13 cellular contexts compared by ENCODE assay signal in genomic region chr9:4305065-4305481, GRCh38.
"Had no signal": no experiment of that assay in that cellular context is flagged by ENCODE, and none has a peak within 500 bp of the region (broad histone marks: within the 10 kb centered on the region; RNA-seq: fewer than 3 reads in every experiment).

No MANE protein-coding gene starts in this region.

- H3K27ac ChIP-seq: dorsolateral prefrontal cortex had no signal

- H3K36me3 Mint-ChIP-seq: activated naive CD8-positive, alpha-beta T cell treated with anti-CD3 and anti-CD28 coated beads, Interleukin-2, amount 10 ng/mL, durations not matched to agents 7 days and 5 days; immature natural killer cell; memory B cell had no signal

- ATAC-seq: esophagus mucosa, left cardiac atrium had no signal

- DNase-seq: activated CD4-positive, alpha-beta T cell treated with anti-CD3 and anti-CD28 coated beads, Interleukin-2, amount 10 ng/mL, durations not matched to agents 7 days and 5 days; activated effector memory CD4-positive, alpha-beta T cell treated with anti-CD3 and anti-CD28 coated beads, Interleukin-2, amount 50 U/mL, for 16 hours; activated naive CD8-positive, alpha-beta T cell treated with anti-CD3 and anti-CD28 coated beads, Interleukin-2, amount 10 ng/mL, durations not matched to agents 7 days and 5 days; aorta; dorsolateral prefrontal cortex; immature natural killer cell; left cardiac atrium; stimulated activated CD4-positive, alpha-beta T cell treated with anti-CD3 and anti-CD28 coated beads, Interleukin-4, amount 100 ng/mL, for 1 hour; T-helper 1 cell had no signal

- FAIRE-seq: bronchial epithelial cell had no signal

- H3K4me3 Mint-ChIP-seq: activated CD4-positive, alpha-beta T cell treated with anti-CD3 and anti-CD28 coated beads, Interleukin-2, amount 10 ng/mL, durations not matched to agents 7 days and 5 days; activated naive CD8-positive, alpha-beta T cell treated with anti-CD3 and anti-CD28 coated beads, Interleukin-2, amount 10 ng/mL, durations not matched to agents 7 days and 5 days; immature natural killer cell; memory B cell had no signal

- H3K4me1 Mint-ChIP-seq: memory B cell had no signal

- H3K27ac Mint-ChIP-seq: activated CD4-positive, alpha-beta T cell treated with anti-CD3 and anti-CD28 coated beads, Interleukin-2, amount 10 ng/mL, durations not matched to agents 7 days and 5 days; activated naive CD8-positive, alpha-beta T cell treated with anti-CD3 and anti-CD28 coated beads, Interleukin-2, amount 10 ng/mL, durations not matched to agents 7 days and 5 days; immature natural killer cell; memory B cell; nephron had no signal

- H3K27me3 ChIP-seq: dorsolateral prefrontal cortex had no signal

- H3K4me3 ChIP-seq: dorsolateral prefrontal cortex had no signal

- H3K9me3 Mint-ChIP-seq: activated CD4-positive, alpha-beta T cell treated with anti-CD3 and anti-CD28 coated beads, Interleukin-2, amount 10 ng/mL, durations not matched to agents 7 days and 5 days; activated naive CD8-positive, alpha-beta T cell treated with anti-CD3 and anti-CD28 coated beads, Interleukin-2, amount 10 ng/mL, durations not matched to agents 7 days and 5 days; immature natural killer cell; memory B cell had no signal
